ENCODE assay signal across 9 cellular contexts in the genomic region with DNA sequence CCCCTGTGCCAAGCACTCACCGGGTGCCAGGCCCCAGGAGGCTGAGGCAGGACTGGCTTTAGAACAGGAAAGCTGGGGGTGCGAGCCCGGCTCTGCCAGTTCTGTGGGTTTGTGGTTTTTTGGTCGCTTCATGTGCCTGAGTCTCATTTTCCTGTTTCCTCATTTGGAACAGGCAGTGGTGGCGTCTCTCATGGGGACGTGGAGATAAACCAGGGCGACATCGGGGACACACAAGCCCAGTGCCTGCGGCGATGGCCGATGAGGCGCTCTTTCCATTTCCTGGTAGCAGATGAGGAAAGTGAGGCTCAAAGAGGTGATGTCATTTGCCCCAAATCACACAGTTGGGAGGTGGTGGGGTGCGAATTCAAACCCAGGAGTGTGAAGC. TPM values are rescaled to one million over a fixed set of nuclear protein-coding genes. Genes with fewer than 3 reads are reported as not detected.
DNase-seq lines count a peak whose midpoint lies in the region; ATAC-seq and TF ChIP-seq lines count a peak whose summit lies in the region.
"Had no signal": no experiment of that assay in that cellular context is flagged by ENCODE, and none has a peak within 500 bp of the region (broad histone marks: within the 10 kb centered on the region; RNA-seq: fewer than 3 reads in every experiment).

No MANE protein-coding gene starts in this region.

- no peak for ATAC-seq in SK-N-SH treated with all-trans-retinoic acid at 6 μM for 48 hours
- ATAC-seq in HG03571 (IDR thresholded peaks at IDR 0.05; ENCODE audit: unreplicated experiment): no peak
- no peak for ATAC-seq in HG02973 (IDR thresholded peaks at IDR 0.05; ENCODE audit: unreplicated experiment)

- H3K27me3 ChIP-seq in MG63: no peaks in the 10 kb centered on the region

- peak; percentile 83 for DNase-seq in MG63
- peak; percentile 75 for DNase-seq in activated CD4-positive, alpha-beta T cell treated with anti-CD3 and anti-CD28 coated beads for 48 hours
- DNase-seq in glomerular visceral epithelial cell (ENCODE audit: extremely low spot score): peak; percentile 27
- peak; percentile 31 to 65 for DNase-seq in stimulated activated CD8-positive, alpha-beta memory T cell treated with anti-CD3 and anti-CD28 coated beads, Interleukin-7, amount 100 ng/mL, for 48 hours (ENCODE audit: extremely low read depth in 1 of 2, low read depth in 1 of 2)
- DNase-seq in cardiac septum (ENCODE audit: low spot score): no peak
- DNase-seq: NCI-H187 treated with DMSO at 0.1 percent for 48 hours had no signal

- intact Hi-C loops in cardiac septum (cut with DNase I): no loop called here

- no peak overlapping the region for H3K4me3 ChIP-seq in MG63

- H3K36me3 ChIP-seq in MG63: no peaks in the 10 kb centered on the region

- no peaks in the 10 kb centered on the region for H3K9me3 ChIP-seq in MG63

TF ChIP-seq in SK-N-SH treated with all-trans-retinoic acid at 6 μM for 48 hours, 23 proteins besides CTCF, POLR2A, EP300 and RAD21:
- TF ChIP-seq, protein P1, sequence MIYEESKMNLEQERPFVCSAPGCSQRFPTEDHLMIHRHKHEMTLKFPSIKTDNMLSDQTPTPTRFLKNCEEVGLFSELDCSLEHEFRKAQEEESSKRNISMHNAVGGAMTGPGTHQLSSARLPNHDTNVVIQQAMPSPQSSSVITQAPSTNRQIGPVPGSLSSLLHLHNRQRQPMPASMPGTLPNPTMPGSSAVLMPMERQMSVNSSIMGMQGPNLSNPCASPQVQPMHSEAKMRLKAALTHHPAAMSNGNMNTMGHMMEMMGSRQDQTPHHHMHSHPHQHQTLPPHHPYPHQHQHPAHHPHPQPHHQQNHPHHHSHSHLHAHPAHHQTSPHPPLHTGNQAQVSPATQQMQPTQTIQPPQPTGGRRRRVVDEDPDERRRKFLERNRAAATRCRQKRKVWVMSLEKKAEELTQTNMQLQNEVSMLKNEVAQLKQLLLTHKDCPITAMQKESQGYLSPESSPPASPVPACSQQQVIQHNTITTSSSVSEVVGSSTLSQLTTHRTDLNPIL (CRISPR knock-in tag; IDR thresholded peaks at IDR 0.05; ENCODE audit: low read depth): no peak
- TF ChIP-seq SNAI2 (CRISPR knock-in tag; IDR thresholded peaks at IDR 0.05) (no peak), ZNF565 (CRISPR knock-in tag; conservative IDR thresholded peaks at IDR 0.05; ENCODE audit: low read depth) (no peak), ZC3H10 (CRISPR knock-in tag; IDR thresholded peaks at IDR 0.05) (no peak), ARNTL (CRISPR knock-in tag; IDR thresholded peaks at IDR 0.05; ENCODE audit: borderline replicate concordance, low read depth) (no peak), TCF4 (CRISPR knock-in tag; IDR thresholded peaks at IDR 0.05; ENCODE audit: borderline replicate concordance) (no peak), BACH2 (CRISPR knock-in tag; IDR thresholded peaks at IDR 0.05; ENCODE audit: borderline replicate concordance) (no peak), PPARA (CRISPR knock-in tag; IDR thresholded peaks at IDR 0.05; ENCODE audit: borderline replicate concordance) (no peak), ESRRG (CRISPR knock-in tag; IDR thresholded peaks at IDR 0.05) (no peak)
- TF ChIP-seq, protein P2, sequence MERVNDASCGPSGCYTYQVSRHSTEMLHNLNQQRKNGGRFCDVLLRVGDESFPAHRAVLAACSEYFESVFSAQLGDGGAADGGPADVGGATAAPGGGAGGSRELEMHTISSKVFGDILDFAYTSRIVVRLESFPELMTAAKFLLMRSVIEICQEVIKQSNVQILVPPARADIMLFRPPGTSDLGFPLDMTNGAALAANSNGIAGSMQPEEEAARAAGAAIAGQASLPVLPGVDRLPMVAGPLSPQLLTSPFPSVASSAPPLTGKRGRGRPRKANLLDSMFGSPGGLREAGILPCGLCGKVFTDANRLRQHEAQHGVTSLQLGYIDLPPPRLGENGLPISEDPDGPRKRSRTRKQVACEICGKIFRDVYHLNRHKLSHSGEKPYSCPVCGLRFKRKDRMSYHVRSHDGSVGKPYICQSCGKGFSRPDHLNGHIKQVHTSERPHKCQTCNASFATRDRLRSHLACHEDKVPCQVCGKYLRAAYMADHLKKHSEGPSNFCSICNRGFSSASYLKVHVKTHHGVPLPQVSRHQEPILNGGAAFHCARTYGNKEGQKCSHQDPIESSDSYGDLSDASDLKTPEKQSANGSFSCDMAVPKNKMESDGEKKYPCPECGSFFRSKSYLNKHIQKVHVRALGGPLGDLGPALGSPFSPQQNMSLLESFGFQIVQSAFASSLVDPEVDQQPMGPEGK (CRISPR knock-in tag; IDR thresholded peaks at IDR 0.05; ENCODE audit: borderline replicate concordance): no peak
- TF ChIP-seq, protein P3, sequence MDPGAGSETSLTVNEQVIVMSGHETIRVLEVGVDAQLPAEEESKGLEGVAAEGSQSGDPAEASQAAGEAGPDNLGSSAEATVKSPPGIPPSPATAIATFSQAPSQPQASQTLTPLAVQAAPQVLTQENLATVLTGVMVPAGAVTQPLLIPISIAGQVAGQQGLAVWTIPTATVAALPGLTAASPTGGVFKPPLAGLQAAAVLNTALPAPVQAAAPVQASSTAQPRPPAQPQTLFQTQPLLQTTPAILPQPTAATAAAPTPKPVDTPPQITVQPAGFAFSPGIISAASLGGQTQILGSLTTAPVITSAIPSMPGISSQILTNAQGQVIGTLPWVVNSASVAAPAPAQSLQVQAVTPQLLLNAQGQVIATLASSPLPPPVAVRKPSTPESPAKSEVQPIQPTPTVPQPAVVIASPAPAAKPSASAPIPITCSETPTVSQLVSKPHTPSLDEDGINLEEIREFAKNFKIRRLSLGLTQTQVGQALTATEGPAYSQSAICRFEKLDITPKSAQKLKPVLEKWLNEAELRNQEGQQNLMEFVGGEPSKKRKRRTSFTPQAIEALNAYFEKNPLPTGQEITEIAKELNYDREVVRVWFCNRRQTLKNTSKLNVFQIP (CRISPR knock-in tag; IDR thresholded peaks at IDR 0.05; ENCODE audit: borderline replicate concordance, low read depth): no peak
- TF ChIP-seq, protein P4, sequence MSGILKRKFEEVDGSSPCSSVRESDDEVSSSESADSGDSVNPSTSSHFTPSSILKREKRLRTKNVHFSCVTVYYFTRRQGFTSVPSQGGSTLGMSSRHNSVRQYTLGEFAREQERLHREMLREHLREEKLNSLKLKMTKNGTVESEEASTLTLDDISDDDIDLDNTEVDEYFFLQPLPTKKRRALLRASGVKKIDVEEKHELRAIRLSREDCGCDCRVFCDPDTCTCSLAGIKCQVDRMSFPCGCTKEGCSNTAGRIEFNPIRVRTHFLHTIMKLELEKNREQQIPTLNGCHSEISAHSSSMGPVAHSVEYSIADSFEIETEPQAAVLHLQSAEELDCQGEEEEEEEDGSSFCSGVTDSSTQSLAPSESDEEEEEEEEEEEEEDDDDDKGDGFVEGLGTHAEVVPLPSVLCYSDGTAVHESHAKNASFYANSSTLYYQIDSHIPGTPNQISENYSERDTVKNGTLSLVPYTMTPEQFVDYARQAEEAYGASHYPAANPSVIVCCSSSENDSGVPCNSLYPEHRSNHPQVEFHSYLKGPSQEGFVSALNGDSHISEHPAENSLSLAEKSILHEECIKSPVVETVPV (CRISPR knock-in tag; IDR thresholded peaks at IDR 0.05): no peak

RNA-seq across cellular contexts. Expression of a gene that starts 20.8 kb away (rescaled TPM):
- 6.8 and 12.9 TPM in 2 replicates for total RNA-seq in MG63 (2014; rRNA removed; shearing (Covaris generic); ENCODE audit: low replicate concordance)
- total RNA-seq in cardiac septum: 10.2 TPM
